In genomic region chr12:32739279-32739678, GRCh38 we compare ENCODE assay signal across 1 cellular context.
TF ChIP-seq lines count a peak whose summit lies in the region.

No MANE protein-coding gene starts in this region.

TF ChIP-seq in A549, 52 proteins besides CTCF, POLR2A, EP300 and RAD21 (continued from another document):
- TF ChIP-seq MAX (IDR thresholded peaks at IDR 0.05) (no peak), HDAC2 (IDR thresholded peaks at IDR 0.05) (no peak), FOSL2 (IDR thresholded peaks at IDR 0.05) (no peak), FOSL2 (CRISPR knock-in tag; IDR thresholded peaks at IDR 0.05) (no peak), TP53 (CRISPR knock-in tag; IDR thresholded peaks at IDR 0.05) (no peak), HOXB13 (CRISPR knock-in tag; IDR thresholded peaks at IDR 0.05; ENCODE audit: low read depth) (no peak), ZC3H11A (IDR thresholded peaks at IDR 0.05) (no peak), JUNB (IDR thresholded peaks at IDR 0.05) (no peak), ZNF302 (CRISPR knock-in tag; IDR thresholded peaks at IDR 0.05) (no peak), ZFP36 (IDR thresholded peaks at IDR 0.05; ENCODE audit: borderline replicate concordance, partially characterized antibody) (no peak), HMGXB4 (CRISPR knock-in tag; IDR thresholded peaks at IDR 0.05; ENCODE audit: borderline replicate concordance) (no peak)
TF ChIP-seq in A549: peak in this region for 0.
